24 cellular contexts compared by ENCODE assay signal in the genomic region with DNA sequence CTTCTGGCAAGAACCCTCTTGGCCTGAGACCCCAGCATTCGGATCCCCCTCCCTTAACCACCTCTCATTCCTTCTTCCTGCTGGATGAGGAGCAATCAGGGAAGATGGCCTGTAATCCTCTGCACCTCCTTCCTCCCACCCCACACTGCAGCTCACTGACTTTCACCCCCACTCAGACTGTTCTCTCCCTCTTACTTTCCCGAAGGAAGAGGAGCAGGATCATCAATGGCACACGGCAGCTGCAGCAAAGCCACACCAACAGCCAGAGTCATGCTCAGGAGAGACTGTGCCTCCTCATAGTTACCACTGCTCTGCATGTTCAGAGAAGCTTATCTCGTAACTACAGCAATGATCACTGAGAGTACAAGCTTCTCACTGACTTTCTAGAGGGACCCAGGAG.
"Had no signal": no experiment of that assay in that cellular context is flagged by ENCODE, and none has a peak within 500 bp of the region (broad histone marks: within the 10 kb centered on the region; RNA-seq: fewer than 3 reads in every experiment).

No MANE protein-coding gene starts in this region.

- H3K4me3 ChIP-seq: esophagus squamous epithelium, gastrocnemius medialis, left ventricle myocardium inferior, ovary, psoas muscle, right atrium auricular region, spleen, thyroid gland, upper lobe of right lung had no signal

- H3K9me3 Mint-ChIP-seq: activated CD4-positive, alpha-beta T cell treated with anti-CD3 and anti-CD28 coated beads, Interleukin-2, amount 10 ng/mL, durations not matched to agents 24 days and 14 days; activated CD8-positive, alpha-beta T cell treated with anti-CD3 and anti-CD28 coated beads for 36 hours; activated naive CD4-positive, alpha-beta T cell treated with anti-CD3 and anti-CD28 coated beads, Interleukin-2, amount 50 U/mL, for 24 hours; activated T-helper 1 cell treated with anti-CD3 and anti-CD28 coated beads, Interleukin-12 subunit alpha, Interleukin-12 subunit beta, Interleukin-2, Interleukin-4 antibody, amounts not matched to agents 30 ng/mL and 10 ng/mL and 1 ng/mL, durations not matched to agents 14 hours and 24 hours and 36 hours; central memory CD8-positive, alpha-beta T cell; endodermal cell; naive thymus-derived CD8-positive, alpha-beta T cell; T-helper 1 cell treated with Interleukin-12 subunit alpha and Interleukin-12 subunit beta and Interleukin-4 antibody, amounts not matched to agents 30 μg/mL and 1 μg/mL, for 36 hours had no signal

- H3K36me3 ChIP-seq: ovary, thyroid gland, upper lobe of right lung had no signal

- DNase-seq: activated CD4-positive, alpha-beta T cell treated with anti-CD3 and anti-CD28 coated beads, Interleukin-2, amount 10 ng/mL, durations not matched to agents 24 days and 14 days; activated CD8-positive, alpha-beta memory T cell treated with anti-CD3 and anti-CD28 coated beads, Interleukin-2, amount 10 ng/mL, durations not matched to agents 7 days and 5 days; activated CD8-positive, alpha-beta T cell treated with anti-CD3 and anti-CD28 coated beads for 36 hours; activated gamma-delta T cell; activated T-cell treated with anti-CD3 and anti-CD28 coated beads for 4 hours; brain microvascular endothelial cell; endodermal cell; esophagus squamous epithelium; gastrocnemius medialis; left ventricle myocardium inferior; naive thymus-derived CD8-positive, alpha-beta T cell; ovary; spleen; stimulated activated CD4-positive, alpha-beta T cell treated with anti-CD3 and anti-CD28 coated beads, Interleukin-4, amount 100 ng/mL, for 1 hour; stimulated activated naive CD4-positive, alpha-beta T cell treated with Interleukin-2 at 50 U/mL for 16 hours; thyroid gland; upper lobe of right lung had no signal

- H3K4me3 Mint-ChIP-seq: activated CD4-positive, alpha-beta T cell treated with anti-CD3 and anti-CD28 coated beads, Interleukin-2, amount 10 ng/mL, durations not matched to agents 24 days and 14 days; activated CD8-positive, alpha-beta memory T cell treated with anti-CD3 and anti-CD28 coated beads, Interleukin-2, amount 10 ng/mL, durations not matched to agents 7 days and 5 days; activated CD8-positive, alpha-beta T cell treated with anti-CD3 and anti-CD28 coated beads for 36 hours; activated naive CD4-positive, alpha-beta T cell treated with anti-CD3 and anti-CD28 coated beads, Interleukin-2, amount 50 U/mL, for 24 hours; activated T-helper 1 cell treated with anti-CD3 and anti-CD28 coated beads, Interleukin-12 subunit alpha, Interleukin-12 subunit beta, Interleukin-2, Interleukin-4 antibody, amounts not matched to agents 30 ng/mL and 10 ng/mL and 1 ng/mL, durations not matched to agents 14 hours and 24 hours and 36 hours; central memory CD8-positive, alpha-beta T cell; endodermal cell; naive thymus-derived CD8-positive, alpha-beta T cell; T-helper 1 cell treated with Interleukin-12 subunit alpha and Interleukin-12 subunit beta and Interleukin-4 antibody, amounts not matched to agents 30 μg/mL and 1 μg/mL, for 36 hours had no signal

- H3K27me3 ChIP-seq: brain microvascular endothelial cell, esophagus squamous epithelium, gastrocnemius medialis, ovary, right atrium auricular region, spleen, thyroid gland, upper lobe of right lung had no signal

- ATAC-seq: activated CD4-positive, CD25-positive, alpha-beta regulatory T cell treated with anti-CD3 and anti-CD28 coated beads, Interleukin-2, amount 50 U/mL, for 24 hours; activated CD8-positive, alpha-beta memory T cell treated with anti-CD3 and anti-CD28 coated beads, Interleukin-2, amount 10 ng/mL, durations not matched to agents 7 days and 5 days; activated CD8-positive, alpha-beta T cell treated with anti-CD3 and anti-CD28 coated beads for 36 hours; gastrocnemius medialis; naive thymus-derived CD8-positive, alpha-beta T cell; psoas muscle had no signal

- H3K27ac Mint-ChIP-seq: activated CD4-positive, alpha-beta T cell treated with anti-CD3 and anti-CD28 coated beads, Interleukin-2, amount 10 ng/mL, durations not matched to agents 24 days and 14 days; activated CD8-positive, alpha-beta memory T cell treated with anti-CD3 and anti-CD28 coated beads, Interleukin-2, amount 10 ng/mL, durations not matched to agents 7 days and 5 days; activated CD8-positive, alpha-beta T cell treated with anti-CD3 and anti-CD28 coated beads for 36 hours; activated naive CD4-positive, alpha-beta T cell treated with anti-CD3 and anti-CD28 coated beads, Interleukin-2, amount 50 U/mL, for 24 hours; activated T-helper 1 cell treated with anti-CD3 and anti-CD28 coated beads, Interleukin-12 subunit alpha, Interleukin-12 subunit beta, Interleukin-2, Interleukin-4 antibody, amounts not matched to agents 30 ng/mL and 10 ng/mL and 1 ng/mL, durations not matched to agents 14 hours and 24 hours and 36 hours; T-helper 1 cell treated with Interleukin-12 subunit alpha and Interleukin-12 subunit beta and Interleukin-4 antibody, amounts not matched to agents 30 μg/mL and 1 μg/mL, for 36 hours had no signal

- H3K4me1 ChIP-seq: esophagus squamous epithelium, right atrium auricular region, spleen, thyroid gland, upper lobe of right lung had no signal

- H3K36me3 Mint-ChIP-seq: activated CD8-positive, alpha-beta memory T cell treated with anti-CD3 and anti-CD28 coated beads, Interleukin-2, amount 10 ng/mL, durations not matched to agents 7 days and 5 days; activated naive CD4-positive, alpha-beta T cell treated with anti-CD3 and anti-CD28 coated beads, Interleukin-2, amount 50 U/mL, for 24 hours had no signal

- H3K4me1 Mint-ChIP-seq: activated naive CD4-positive, alpha-beta T cell treated with anti-CD3 and anti-CD28 coated beads, Interleukin-2, amount 50 U/mL, for 24 hours; endodermal cell had no signal

- H3K27me3 Mint-ChIP-seq: activated CD4-positive, alpha-beta T cell treated with anti-CD3 and anti-CD28 coated beads, Interleukin-2, amount 10 ng/mL, durations not matched to agents 24 days and 14 days; activated CD8-positive, alpha-beta memory T cell treated with anti-CD3 and anti-CD28 coated beads, Interleukin-2, amount 10 ng/mL, durations not matched to agents 7 days and 5 days; activated CD8-positive, alpha-beta T cell treated with anti-CD3 and anti-CD28 coated beads for 36 hours; activated naive CD4-positive, alpha-beta T cell treated with anti-CD3 and anti-CD28 coated beads, Interleukin-2, amount 50 U/mL, for 24 hours; central memory CD8-positive, alpha-beta T cell; naive thymus-derived CD8-positive, alpha-beta T cell had no signal

- H3K27ac ChIP-seq: brain microvascular endothelial cell, esophagus squamous epithelium, gastrocnemius medialis, left ventricle myocardium inferior, ovary, psoas muscle, right atrium auricular region, spleen, thyroid gland, upper lobe of right lung had no signal
